21 cellular contexts compared by ENCODE assay signal in the genomic region with DNA sequence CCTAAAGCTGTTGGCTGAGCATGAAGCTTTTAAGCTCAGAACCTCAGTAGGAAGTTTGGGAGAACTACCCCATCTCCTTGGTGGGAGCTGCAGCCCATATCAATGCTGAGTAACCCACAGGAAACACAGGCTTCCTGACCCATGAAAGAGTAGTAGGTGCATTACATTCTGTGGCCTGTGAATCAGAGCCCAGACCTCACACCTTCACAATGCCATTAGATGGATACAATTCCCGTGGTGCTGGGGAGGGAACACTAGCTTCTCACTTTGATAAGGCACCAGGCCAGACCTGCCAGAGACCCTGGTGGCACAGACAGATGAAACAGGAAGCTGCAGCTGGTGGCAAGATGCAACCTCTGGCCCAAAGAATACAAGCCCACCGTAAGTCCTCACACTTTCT.
DNase-seq lines count a peak whose midpoint lies in the region; ATAC-seq, FAIRE-seq and TF ChIP-seq lines count a peak whose summit lies in the region.
"Had no signal": no experiment of that assay in that cellular context is flagged by ENCODE, and none has a peak within 500 bp of the region (broad histone marks: within the 10 kb centered on the region; RNA-seq: fewer than 3 reads in every experiment).

No MANE protein-coding gene starts in this region.

- H3K79me2 ChIP-seq in H1 (ENCODE audit: control insufficient read depth in 1 of 2, insufficient read depth in 2 of 2, low read length in 2 of 2): no peaks in the 10 kb centered on the region
- H3K79me2 ChIP-seq in mesendoderm (ENCODE audit: control insufficient read depth, insufficient read depth, low read length): no peaks in the 10 kb centered on the region

- H4K5ac ChIP-seq in H1 (ENCODE audit: insufficient read length, low read depth, low read length): no peak overlapping the region
- no peak overlapping the region for H4K5ac ChIP-seq in mesendoderm (ENCODE audit: low read length)

- intact Hi-C loops in cardiac septum (cut with DNase I) (no loop called here), right cardiac atrium (cut with DNase I) (no loop called here), Caco-2 (cut with micrococcal nuclease; ENCODE audit: unreplicated experiment) (no loop called here)

- no peak overlapping the region for H3K14ac ChIP-seq in H1 (ENCODE audit: insufficient read length)

- POLR2A ChIA-PET in H1 (lab: Charles Lee; ENCODE audit: partially characterized antibody): no interaction called here
- POLR2A ChIA-PET in Caco-2 (lab: Charles Lee): no interaction called here

- H3K27me3 ChIP-seq in right cardiac atrium (ENCODE audit: control insufficient read depth, insufficient read depth) (no peaks in the 10 kb centered on the region), H1 (replicated peaks in 1 of 4; ENCODE audit: control insufficient read depth in 3 of 4, extremely low read depth in 1 of 4, insufficient read depth in 3 of 4, low read length in 3 of 4) (peaks cover 0 to 2% (median 0%) of the 10 kb centered on the region in 4 experiments; a peak in 2 of 7 replicates), mesendoderm (ENCODE audit: insufficient read depth, low read length, poor library complexity) (no peaks in the 10 kb centered on the region), Caco-2 (replicated peaks; ENCODE audit: control insufficient read depth, insufficient read depth, low read length) (no peaks in the 10 kb centered on the region)

- H2BK120ac ChIP-seq in H1 (replicated peaks; ENCODE audit: low read depth, low read length): no peak overlapping the region
- H2BK120ac ChIP-seq in mesendoderm (ENCODE audit: low read depth, low read length): no peak overlapping the region

- H3K4me3 ChIP-seq in right cardiac atrium (ENCODE audit: low read length) (no peak overlapping the region), H1 (ENCODE audit: extremely low read depth in 1 of 4, insufficient read depth in 2 of 4, low read depth in 3 of 4, low read length in 4 of 4) (no peak overlapping the region), mesendoderm (ENCODE audit: low read length) (no peak overlapping the region), Caco-2 (ENCODE audit: low read depth, low read length) (no peak overlapping the region)
- H3K4me3 ChIP-seq: A549, GM12878, GM23338 had no signal

- ATAC-seq in right cardiac atrium (no peak), GM18861 (IDR thresholded peaks at IDR 0.05; ENCODE audit: unreplicated experiment) (no peak), HG02870 (IDR thresholded peaks at IDR 0.05; ENCODE audit: unreplicated experiment) (no peak)
- ATAC-seq: A549; CD8-positive, alpha-beta T cell; GM12878; GM23338; HepG2 had no signal

- 47% methylated on average over 2 of the region's 2 CpGs for WGBS in right cardiac atrium
- 85% methylated on average over 2 of the region's 2 CpGs; no CpG with 5 or more reads in 1 of the 2 experiments for WGBS in H1 (ENCODE audit: extremely low coverage in 1 of 2, insufficient coverage in 1 of 2, insufficient read length in 1 of 2, insufficient replicate concordance in 2 of 2, low coverage in 1 of 2, low lambda C conversion rate in 2 of 2, missing lambda C conversion rate in 1 of 2), 2 experiments
- no CpG with 5 or more reads among the region's 2 CpGs for WGBS in mesendoderm (ENCODE audit: extremely low coverage, insufficient coverage, low lambda C conversion rate)

- no peak overlapping the region for H3K56ac ChIP-seq in H1 (replicated peaks; ENCODE audit: insufficient read length, low read depth, low read length)
- H3K56ac ChIP-seq in mesendoderm (ENCODE audit: low read length): no peak overlapping the region

- H3K9ac ChIP-seq in H1 (replicated peaks in 1 of 4; ENCODE audit: extremely low read depth in 1 of 4, low read depth in 3 of 4, low read length in 3 of 4) (no peak overlapping the region), mesendoderm (ENCODE audit: low read length) (no peak overlapping the region)

- CTCF ChIA-PET in H1 (lab: Charles Lee; ENCODE audit: partially characterized antibody) (interaction anchor here (1.0 to 1.1 kb wide), 2 partner anchors 10 to 88 kb away, joined by 3 to 5 read pairs; no protein-coding TSS in a partner anchor), Caco-2 (lab: Charles Lee) (no interaction called here)

- H3K79me1 ChIP-seq in H1 (ENCODE audit: low read depth, low read length): no peaks in the 10 kb centered on the region; the same call in 1 of the 2 replicates
- no peaks in the 10 kb centered on the region for H3K79me1 ChIP-seq in mesendoderm (ENCODE audit: low read length)

- FAIRE-seq in H1 (lab: Jason Lieb, UNC): no peak
- FAIRE-seq: A549, GM12878, GM19239, HepG2 had no signal

- DNase-seq in cardiac septum (ENCODE audit: low spot score) (peak; percentile 26), right cardiac atrium (no peak), H1 (ENCODE audit: low read depth in 1 of 2, low spot score in 2 of 2) (no peak), mesendoderm (peak; percentile 88), Caco-2 (no peak)
- DNase-seq: AML-193; CD8-positive, alpha-beta T cell; DMS 273 treated with DMSO at 0.1 percent for 48 hours; DMS53; DND-41; EL; H9 had no signal

- no peak overlapping the region for H3K27ac Mint-ChIP-seq in Caco-2 (ENCODE audit: unreplicated experiment)
- H3K27ac Mint-ChIP-seq: CD8-positive, alpha-beta T cell; GM23338; H9; IgD-negative memory B cell had no signal

- BruUV-seq in Caco-2 (replicated peaks; lab: Mats Ljungman, UMichigan): no TSS peak

- H2AK5ac ChIP-seq in H1 (ENCODE audit: low read depth, low read length): no peak overlapping the region
- H2AK5ac ChIP-seq in mesendoderm (ENCODE audit: low read length): no peak overlapping the region

- no peak overlapping the region for H2BK12ac ChIP-seq in H1 (ENCODE audit: low read depth, low read length)

- peaks cover 7% of the 10 kb centered on the region; the same call in 1 of the 2 replicates for H3K23me2 ChIP-seq in H1 (ENCODE audit: low read depth, low read length)

- no peak overlapping the region for H2AFZ ChIP-seq in H1 (ENCODE audit: low read length)
- H2AFZ ChIP-seq: GM23338 had no signal

- peaks cover 5% of the 10 kb centered on the region for H3K4me1 Mint-ChIP-seq in Caco-2 (ENCODE audit: low read depth, unreplicated experiment)
- H3K4me1 Mint-ChIP-seq: IgD-negative memory B cell had no signal

- no peaks in the 10 kb centered on the region for H3K27me3 Mint-ChIP-seq in Caco-2 (ENCODE audit: insufficient read depth, unreplicated experiment)

- H4K8ac ChIP-seq in H1 (ENCODE audit: extremely low read depth, insufficient read depth, low read length) (no peak overlapping the region), mesendoderm (ENCODE audit: low read depth, low read length) (no peak overlapping the region)

- no peak overlapping the region for H3K4me2 ChIP-seq in H1 (ENCODE audit: insufficient read depth in 1 of 2, low read depth in 2 of 2, low read length in 2 of 2)
- H3K4me2 ChIP-seq in mesendoderm (ENCODE audit: low read length): no peak overlapping the region
- H3K4me2 ChIP-seq: A549, GM23338 had no signal

- H4K91ac ChIP-seq in H1 (replicated peaks; ENCODE audit: insufficient read length, low read length): no peak overlapping the region

- H2BK20ac ChIP-seq in H1 (ENCODE audit: low read length): no peak overlapping the region

- H3K4me1 ChIP-seq in right cardiac atrium (ENCODE audit: control insufficient read depth, insufficient read depth, low read length): no peaks in the 10 kb centered on the region
- H3K4me1 ChIP-seq in H1 (replicated peaks in 1 of 4; ENCODE audit: control insufficient read depth in 3 of 4, insufficient read depth in 4 of 4, low read length in 3 of 4): no peaks in the 10 kb centered on the region
- peaks cover 2% of the 10 kb centered on the region for H3K4me1 ChIP-seq in mesendoderm (ENCODE audit: control insufficient read depth, low read depth, low read length)
- H3K4me1 ChIP-seq in Caco-2: peaks cover 4% of the 10 kb centered on the region; the same call in 1 of the 2 replicates
- H3K4me1 ChIP-seq: A549 had no signal

- H2BK15ac ChIP-seq in H1 (ENCODE audit: low read length) (peak overlapping the region; percentile 61; the same call in 1 of the 2 replicates), mesendoderm (replicated peaks; ENCODE audit: low read depth) (no peak overlapping the region)

- H3K36me3 ChIP-seq in H1 (ENCODE audit: control insufficient read depth in 2 of 4, insufficient read depth in 4 of 4, low read length in 3 of 4): no peaks in the 10 kb centered on the region
- H3K36me3 ChIP-seq in mesendoderm (ENCODE audit: control insufficient read depth, insufficient read depth, low read length): no peaks in the 10 kb centered on the region
- no peaks in the 10 kb centered on the region for H3K36me3 ChIP-seq in Caco-2 (ENCODE audit: control insufficient read depth, insufficient read depth, low read length)

- H3K23ac ChIP-seq in H1 (ENCODE audit: insufficient read length) (no peak overlapping the region), mesendoderm (ENCODE audit: low read length) (no peak overlapping the region)

- peaks cover 0 to 3% of the 10 kb centered on the region in 2 experiments for H4K20me1 ChIP-seq in H1 (replicated peaks in 1 of 2; ENCODE audit: control insufficient read depth in 1 of 2, insufficient read depth in 2 of 2, low read length in 2 of 2)

- H3K9me3 ChIP-seq in right cardiac atrium (ENCODE audit: control insufficient read depth, low read length) (no peaks in the 10 kb centered on the region), H1 (ENCODE audit: insufficient read depth in 2 of 2, low read depth in 1 of 2, low read length in 1 of 2) (no peaks in the 10 kb centered on the region), Caco-2 (no peaks in the 10 kb centered on the region)
- H3K9me3 ChIP-seq: A549 had no signal

- no peak for TF ChIP-seq RAD21 in H1 (IDR thresholded peaks at IDR 0.05 in 1 of 2, conservative IDR thresholded peaks at IDR 0.05 in 1 of 2; ENCODE audit: low read depth in 2 of 2, low read length in 2 of 2)

- no peak overlapping the region for H3K4me3 Mint-ChIP-seq in Caco-2 (ENCODE audit: unreplicated experiment)
- H3K4me3 Mint-ChIP-seq: CD8-positive, alpha-beta T cell; GM23338; H9; IgD-negative memory B cell had no signal

- TF ChIP-seq CTCF in H1 (IDR thresholded peaks at IDR 0.05; ENCODE audit: control extremely low read depth in 1 of 3, insufficient read depth in 1 of 3, low read depth in 1 of 3, low read length in 3 of 3) (no peak), Caco-2 (IDR thresholded peaks at IDR 0.05; ENCODE audit: insufficient read depth in 1 of 2, low read depth in 1 of 2, low read length in 1 of 2, severe bottlenecking in 1 of 2, unreplicated experiment in 1 of 2) (no peak)

- H3K36me3 Mint-ChIP-seq in Caco-2 (ENCODE audit: insufficient read depth, unreplicated experiment): no peaks in the 10 kb centered on the region
- H3K36me3 Mint-ChIP-seq: CD8-positive, alpha-beta T cell; IgD-negative memory B cell had no signal

- H3K4ac ChIP-seq in H1 (replicated peaks; ENCODE audit: insufficient read length, low read depth, low read length) (no peak overlapping the region), mesendoderm (ENCODE audit: low read depth, low read length) (no peak overlapping the region)

- no peak for TF ChIP-seq POLR2A in H1 (IDR thresholded peaks at IDR 0.05; ENCODE audit: control extremely low read depth in 1 of 2, low read depth in 2 of 2, low read length in 2 of 2)

- H3K27ac ChIP-seq in right cardiac atrium (ENCODE audit: low read length) (no peak overlapping the region), H1 (ENCODE audit: low read depth, low read length) (no peak overlapping the region), mesendoderm (ENCODE audit: low read depth, low read length) (no peak overlapping the region)
- H3K27ac ChIP-seq: 22Rv1, A549 had no signal

- H2BK5ac ChIP-seq in H1 (ENCODE audit: low read depth, low read length) (no peak overlapping the region; the same call in 1 of the 2 replicates), mesendoderm (ENCODE audit: low read length) (no peak overlapping the region)

- H3K18ac ChIP-seq in H1 (ENCODE audit: extremely low read depth, low read length) (no peak overlapping the region), mesendoderm (ENCODE audit: low read length) (no peak overlapping the region)

- no peak for TF ChIP-seq EP300 in H1 (IDR thresholded peaks at IDR 0.05; ENCODE audit: borderline replicate concordance in 1 of 2, low read depth in 2 of 2, low read length in 2 of 2)

- H3K9me3 Mint-ChIP-seq in Caco-2 (ENCODE audit: unreplicated experiment): peaks cover 9% of the 10 kb centered on the region
- H3K9me3 Mint-ChIP-seq: CD8-positive, alpha-beta T cell had no signal

Comparison
In these comparisons a context has a peak if more than half of its experiments do, and no peak if none do; other contexts are left out.
1. DNase-seq: peak in cardiac septum (single experiment) and mesendoderm (single experiment); none in right cardiac atrium (0 of 3), H1 (0 of 2) and Caco-2 (0 of 2).